ENCODE assay signal across 1 cellular context in the genomic region with DNA sequence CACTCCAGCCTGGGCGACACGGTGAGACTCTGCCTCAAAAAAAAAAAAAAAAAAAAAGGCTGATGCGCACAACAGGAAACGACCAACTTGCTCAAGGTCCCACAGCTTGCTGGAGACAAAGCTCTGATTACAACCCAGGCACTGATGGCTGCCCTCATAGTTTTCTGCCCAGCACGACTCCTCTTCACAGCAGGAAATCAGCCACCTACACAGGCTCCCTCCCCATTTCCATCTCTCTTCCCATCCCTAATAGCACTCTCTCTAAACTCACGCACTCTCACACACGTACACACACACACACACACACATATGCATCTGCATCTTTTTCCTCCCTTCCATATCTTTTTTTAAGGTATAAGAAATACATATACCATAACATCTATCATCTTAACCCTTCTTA.
TF ChIP-seq lines count a peak whose summit lies in the region.

No MANE protein-coding gene starts in this region.

TF ChIP-seq in H1, 55 proteins besides CTCF, POLR2A, EP300 and RAD21:
- 0 out of 2 replicates have a peak, but pooled peaks have one; percentile 15 for TF ChIP-seq YY1 (IDR thresholded peaks at IDR 0.05; ENCODE audit: low read depth, low read length)
- TF ChIP-seq CTBP2 (IDR thresholded peaks at IDR 0.05; ENCODE audit: borderline replicate concordance, insufficient read depth, insufficient read length, low read length): no peak
TF ChIP-seq in H1: peak in this region for 1.
